ENCODE assay signal across 8 cellular contexts in the genomic region with DNA sequence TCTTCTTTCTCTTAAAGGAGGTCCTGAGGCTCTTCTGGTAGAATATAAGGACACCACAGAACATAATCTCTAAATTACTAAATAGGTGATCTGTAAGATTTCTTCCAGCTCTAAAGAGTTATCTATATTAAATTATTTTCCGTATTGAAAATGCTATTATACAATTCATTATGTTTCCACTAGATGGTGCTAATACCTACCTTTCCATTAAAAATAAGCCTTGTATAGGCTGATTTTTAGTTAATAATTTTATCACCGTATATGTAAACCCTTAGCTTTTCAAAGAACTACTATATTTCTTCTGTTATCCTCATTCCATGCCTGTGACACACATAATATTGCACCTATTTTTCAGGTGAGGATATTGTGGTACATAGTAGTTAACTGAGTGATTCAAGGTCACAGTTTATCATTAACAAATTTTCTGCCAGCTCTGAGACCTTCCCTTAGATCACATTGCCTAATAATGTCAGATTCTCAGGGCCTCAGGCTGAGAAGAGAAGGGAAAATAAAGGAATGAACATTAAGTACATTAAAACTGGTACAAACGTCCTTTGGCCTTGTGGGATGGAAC.
DNase-seq lines count a peak whose midpoint lies in the region; ATAC-seq and TF ChIP-seq lines count a peak whose summit lies in the region.

No MANE protein-coding gene starts in this region.

- no peak for TF ChIP-seq EP300 in esophagus muscularis mucosa (IDR thresholded peaks at IDR 0.05)

- no peak overlapping the region for H3K9ac ChIP-seq in OCI-LY1 (ENCODE audit: low read length)

- DNase-seq in activated CD8-positive, alpha-beta T cell treated with anti-CD3 and anti-CD28 coated beads for 36 hours = no peak
- no peak for DNase-seq in activated CD8-positive, alpha-beta T cell treated with anti-CD3 and anti-CD28 coated beads, Interleukin-2, amount 10 ng/mL, durations not matched to agents 7 days and 5 days
- DNase-seq in esophagus muscularis mucosa (ENCODE audit: extremely low spot score) = no peak
- peak; percentile 7 for DNase-seq in superior temporal gyrus (ENCODE audit: extremely low spot score)
- no peak for DNase-seq in activated CD4-positive, alpha-beta T cell treated with anti-CD3 and anti-CD28 coated beads, Interleukin-2, amount 50 U/mL, for 1 hour
- DNase-seq in DMS79 (lab: John Stamatoyannopoulos, UW) = no peak
- DNase-seq in activated CD8-positive, alpha-beta memory T cell treated with anti-CD3 and anti-CD28 coated beads, Interleukin-2, amount 50 U/mL, for 4 hours = no peak

- no peaks in the 10 kb centered on the region for H3K79me2 ChIP-seq in OCI-LY1 (ENCODE audit: insufficient read depth, low read length)

- no peaks in the 10 kb centered on the region for H3K36me3 Mint-ChIP-seq in activated CD8-positive, alpha-beta T cell treated with anti-CD3 and anti-CD28 coated beads for 36 hours (ENCODE audit: low read depth)
- no peaks in the 10 kb centered on the region for H3K36me3 Mint-ChIP-seq in activated CD8-positive, alpha-beta T cell treated with anti-CD3 and anti-CD28 coated beads, Interleukin-2, amount 10 ng/mL, durations not matched to agents 7 days and 5 days (ENCODE audit: low read depth)

- H3K27ac Mint-ChIP-seq in activated CD8-positive, alpha-beta T cell treated with anti-CD3 and anti-CD28 coated beads for 36 hours = no peak overlapping the region
- H3K27ac Mint-ChIP-seq in activated CD8-positive, alpha-beta T cell treated with anti-CD3 and anti-CD28 coated beads, Interleukin-2, amount 10 ng/mL, durations not matched to agents 7 days and 5 days = no peak overlapping the region

- H3F3A ChIP-seq in OCI-LY1 (ENCODE audit: insufficient read depth, low read length) = no peaks in the 10 kb centered on the region

- peak; percentile 50 for TF ChIP-seq CTCF in activated CD8-positive, alpha-beta T cell treated with anti-CD3 and anti-CD28 coated beads for 36 hours (IDR thresholded peaks at IDR 0.05)
- TF ChIP-seq CTCF in OCI-LY1 (IDR thresholded peaks at IDR 0.05; ENCODE audit: low read length) = peak; percentile 46
- peak in 2 of 3 experiments; percentile 42 to 43 for TF ChIP-seq CTCF in esophagus muscularis mucosa (IDR thresholded peaks at IDR 0.05)

- H3K9me3 ChIP-seq in OCI-LY1 (ENCODE audit: low read length) (no peaks in the 10 kb centered on the region), esophagus muscularis mucosa (no peaks in the 10 kb centered on the region)

- H3K9me3 Mint-ChIP-seq in activated CD8-positive, alpha-beta T cell treated with anti-CD3 and anti-CD28 coated beads for 36 hours = no peaks in the 10 kb centered on the region
- H3K9me3 Mint-ChIP-seq in activated CD8-positive, alpha-beta T cell treated with anti-CD3 and anti-CD28 coated beads, Interleukin-2, amount 10 ng/mL, durations not matched to agents 7 days and 5 days (ENCODE audit: insufficient read depth) = no peaks in the 10 kb centered on the region

- H3K4me3 ChIP-seq in OCI-LY1 (ENCODE audit: low read depth, low read length, poor library complexity, severe bottlenecking) (no peak overlapping the region), esophagus muscularis mucosa (no peak overlapping the region)

- no peaks in the 10 kb centered on the region for H3K36me3 ChIP-seq in OCI-LY1 (ENCODE audit: insufficient read depth, low read length)
- no peaks in the 10 kb centered on the region for H3K36me3 ChIP-seq in esophagus muscularis mucosa

- no peaks in the 10 kb centered on the region for H3K9me2 ChIP-seq in OCI-LY1 (ENCODE audit: low read depth, low read length)

- no peak overlapping the region for H3K4me2 ChIP-seq in OCI-LY1 (ENCODE audit: low read length)

- WGBS in esophagus muscularis mucosa = 23% methylated on average over 3 of the region's 3 CpGs

- POLR2A ChIA-PET in activated CD8-positive, alpha-beta T cell treated with anti-CD3 and anti-CD28 coated beads for 36 hours (lab: Charles Lee) = no interaction called here
- POLR2A ChIA-PET in activated CD8-positive, alpha-beta T cell treated with anti-CD3 and anti-CD28 coated beads, Interleukin-2, amount 10 ng/mL, durations not matched to agents 7 days and 5 days (lab: Charles Lee) = no interaction called here

- H3K27me3 ChIP-seq in OCI-LY1 (ENCODE audit: insufficient read depth, low read length) (no peaks in the 10 kb centered on the region), esophagus muscularis mucosa (no peaks in the 10 kb centered on the region)

- no peak overlapping the region for H3K27ac ChIP-seq in OCI-LY1 (ENCODE audit: low read depth, low read length, poor library complexity, severe bottlenecking)
- H3K27ac ChIP-seq in esophagus muscularis mucosa (replicated peaks in 1 of 4) = no peak overlapping the region

- no peaks in the 10 kb centered on the region for H3K27me3 Mint-ChIP-seq in activated CD8-positive, alpha-beta T cell treated with anti-CD3 and anti-CD28 coated beads for 36 hours
- no peaks in the 10 kb centered on the region for H3K27me3 Mint-ChIP-seq in activated CD8-positive, alpha-beta T cell treated with anti-CD3 and anti-CD28 coated beads, Interleukin-2, amount 10 ng/mL, durations not matched to agents 7 days and 5 days (ENCODE audit: low read depth)

- H2AFZ ChIP-seq in OCI-LY1 (ENCODE audit: low read length) = no peak overlapping the region

- no peaks in the 10 kb centered on the region for H3K4me1 Mint-ChIP-seq in activated CD8-positive, alpha-beta T cell treated with anti-CD3 and anti-CD28 coated beads for 36 hours (ENCODE audit: low read depth)
- no peaks in the 10 kb centered on the region for H3K4me1 Mint-ChIP-seq in activated CD8-positive, alpha-beta T cell treated with anti-CD3 and anti-CD28 coated beads, Interleukin-2, amount 10 ng/mL, durations not matched to agents 7 days and 5 days (ENCODE audit: low read depth)

- TF ChIP-seq POLR2A in esophagus muscularis mucosa (IDR thresholded peaks at IDR 0.05; ENCODE audit: low read depth) = no peak

- H4K20me1 ChIP-seq in OCI-LY1 (ENCODE audit: insufficient read depth, low read length) = no peaks in the 10 kb centered on the region

- ATAC-seq in activated CD8-positive, alpha-beta T cell treated with anti-CD3 and anti-CD28 coated beads for 36 hours = no peak
- ATAC-seq in activated CD8-positive, alpha-beta T cell treated with anti-CD3 and anti-CD28 coated beads, Interleukin-2, amount 10 ng/mL, durations not matched to agents 7 days and 5 days = no peak

- no peak overlapping the region for H3K4me3 Mint-ChIP-seq in activated CD8-positive, alpha-beta T cell treated with anti-CD3 and anti-CD28 coated beads for 36 hours
- no peak overlapping the region for H3K4me3 Mint-ChIP-seq in activated CD8-positive, alpha-beta T cell treated with anti-CD3 and anti-CD28 coated beads, Interleukin-2, amount 10 ng/mL, durations not matched to agents 7 days and 5 days

- intact Hi-C loops in activated CD8-positive, alpha-beta T cell treated with anti-CD3 and anti-CD28 coated beads for 36 hours (cut with micrococcal nuclease) = no loop called here
- intact Hi-C loops in esophagus muscularis mucosa (cut with DNase I) = loop anchor here (10.0 kb wide), 1 partner anchor 415 kb away; no protein-coding TSS in a partner anchor

- CTCF ChIA-PET in activated CD8-positive, alpha-beta T cell treated with anti-CD3 and anti-CD28 coated beads for 36 hours (lab: Charles Lee) = interaction anchor here (0.7 to 1.2 kb wide), 7 partner anchors 12 to 410 kb away, joined by 3 to 5 read pairs (median 3); no protein-coding TSS in a partner anchor
- CTCF ChIA-PET in activated CD8-positive, alpha-beta T cell treated with anti-CD3 and anti-CD28 coated beads, Interleukin-2, amount 10 ng/mL, durations not matched to agents 7 days and 5 days (lab: Charles Lee) = interaction anchor here (1.1 to 1.2 kb wide), 2 partner anchors 14 to 201 kb away, joined by 3 to 7 read pairs; no protein-coding TSS in a partner anchor

- H3K4me1 ChIP-seq in OCI-LY1 (ENCODE audit: insufficient read depth, low read length, severe bottlenecking) (no peaks in the 10 kb centered on the region), esophagus muscularis mucosa (no peaks in the 10 kb centered on the region)
